30 cellular contexts compared by ENCODE assay signal in the genomic region with DNA sequence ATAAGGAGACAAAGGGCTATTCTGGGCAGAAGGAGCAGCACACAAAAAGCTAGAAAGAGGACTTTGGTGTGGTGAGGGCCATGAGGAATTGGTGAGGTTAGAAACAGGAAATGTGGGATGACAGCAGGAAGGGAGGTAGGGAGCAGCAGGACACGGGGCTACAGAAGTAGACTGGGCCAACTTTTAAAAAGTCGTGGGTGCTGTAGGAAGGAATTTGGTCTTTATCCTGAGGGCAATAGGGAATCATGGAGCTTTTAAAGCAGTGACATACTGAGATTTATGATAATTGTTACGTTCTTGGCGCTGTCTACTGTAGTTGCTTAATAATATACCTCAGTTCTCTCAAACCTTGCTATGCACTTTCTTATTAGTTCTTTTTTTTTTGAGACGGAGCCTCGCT. TPM values are rescaled to one million over a fixed set of nuclear protein-coding genes. Genes with fewer than 3 reads are reported as not detected.
"Had no signal": no experiment of that assay in that cellular context is flagged by ENCODE, and none has a peak within 500 bp of the region (broad histone marks: within the 10 kb centered on the region; RNA-seq: fewer than 3 reads in every experiment).

No MANE protein-coding gene starts in this region.

- H3K27ac ChIP-seq: coronary artery, esophagus squamous epithelium, heart left ventricle, lower lobe of right lung, neural progenitor cell, sigmoid colon, testis had no signal

- ATAC-seq: heart left ventricle; naive thymus-derived CD4-positive, alpha-beta T cell; stimulated activated naive B cell treated with anti-CD40 and anti-IgM and Interleukin-4, amounts not matched to agents 10 μg/mL and 1 μg/mL and 100 μg/mL, for 72 hours; WTC11 had no signal

- H3K4me3 ChIP-seq: coronary artery, esophagus squamous epithelium, heart left ventricle, lower lobe of right lung, neural progenitor cell, sigmoid colon, smooth muscle cell, testis, uterus had no signal

- H2AFZ ChIP-seq: neural progenitor cell had no signal

- H3K27me3 ChIP-seq: esophagus squamous epithelium, neural progenitor cell, sigmoid colon, testis, uterus had no signal

- H3K4me2 ChIP-seq: neural progenitor cell, smooth muscle cell had no signal

- H3K9me3 ChIP-seq: esophagus squamous epithelium, heart left ventricle, lower lobe of right lung, sigmoid colon, testis, uterus had no signal

- DNase-seq: activated CD4-positive, alpha-beta T cell treated with anti-CD3 and anti-CD28 coated beads, Interleukin-2, amount 50 U/mL, for 4 hours; activated CD8-positive, alpha-beta memory T cell treated with anti-CD3 and anti-CD28 coated beads, Interleukin-2, amount 50 U/mL, for 48 hours; activated naive CD4-positive, alpha-beta T cell treated with Interleukin-2 at 50 U/mL for 16 hours; activated naive CD8-positive, alpha-beta T cell treated with anti-CD3 and anti-CD28 coated beads for 36 hours; activated T-cell treated with anti-CD3 and anti-CD28 coated beads, Interleukin-2, amount 50 U/mL, for 48 hours; amniotic stem cell; endodermal cell; esophagus squamous epithelium; heart left ventricle; islet precursor cell; lower lobe of right lung; naive thymus-derived CD4-positive, alpha-beta T cell; sigmoid colon; stimulated activated CD4-positive, alpha-beta T cell treated with anti-CD3 and anti-CD28 coated beads, Interleukin-15, amount 100 ng/mL, for 24 hours; stimulated activated CD8-positive, alpha-beta memory T cell treated with anti-CD3 and anti-CD28 coated beads, Interleukin-4, amount 100 ng/mL, for 48 hours; stimulated activated naive B cell treated with anti-CD40 and anti-IgM and Interleukin-4, amounts not matched to agents 10 μg/mL and 1 μg/mL and 100 μg/mL, for 72 hours; T-helper 9 cell; testis; trophoblast cell; uterus had no signal

- H3K36me3 ChIP-seq: esophagus squamous epithelium, heart left ventricle, lower lobe of right lung, neural progenitor cell, sigmoid colon, uterus had no signal

- H3K9ac ChIP-seq: neural progenitor cell had no signal

- FAIRE-seq: bronchial epithelial cell had no signal

- H3K4me1 ChIP-seq: esophagus squamous epithelium, heart left ventricle, lower lobe of right lung, neural progenitor cell, sigmoid colon, testis, uterus had no signal

RNA-seq across cellular contexts. Expression of a gene that starts 26.3 kb away (rescaled TPM):
- total RNA-seq: bronchial epithelial cell had no signal
- polyA plus RNA-seq: naive thymus-derived CD4-positive, alpha-beta T cell had no signal

RNA-seq across cellular contexts. Expression of a gene that starts 36.5 kb away (rescaled TPM):
- total RNA-seq: activated CD8-positive, alpha-beta memory T cell treated with anti-CD3 and anti-CD28 coated beads for 36 hours; activated naive CD8-positive, alpha-beta T cell treated with anti-CD3 and anti-CD28 coated beads for 36 hours; heart left ventricle; lower lobe of right lung; mesenteric fat pad; naive thymus-derived CD4-positive, alpha-beta T cell; osteoblast; posterior vena cava; renal cortical epithelial cell had no signal
- polyA plus RNA-seq: naive thymus-derived CD4-positive, alpha-beta T cell had no signal
